8 cellular contexts compared by ENCODE assay signal in the genomic region with DNA sequence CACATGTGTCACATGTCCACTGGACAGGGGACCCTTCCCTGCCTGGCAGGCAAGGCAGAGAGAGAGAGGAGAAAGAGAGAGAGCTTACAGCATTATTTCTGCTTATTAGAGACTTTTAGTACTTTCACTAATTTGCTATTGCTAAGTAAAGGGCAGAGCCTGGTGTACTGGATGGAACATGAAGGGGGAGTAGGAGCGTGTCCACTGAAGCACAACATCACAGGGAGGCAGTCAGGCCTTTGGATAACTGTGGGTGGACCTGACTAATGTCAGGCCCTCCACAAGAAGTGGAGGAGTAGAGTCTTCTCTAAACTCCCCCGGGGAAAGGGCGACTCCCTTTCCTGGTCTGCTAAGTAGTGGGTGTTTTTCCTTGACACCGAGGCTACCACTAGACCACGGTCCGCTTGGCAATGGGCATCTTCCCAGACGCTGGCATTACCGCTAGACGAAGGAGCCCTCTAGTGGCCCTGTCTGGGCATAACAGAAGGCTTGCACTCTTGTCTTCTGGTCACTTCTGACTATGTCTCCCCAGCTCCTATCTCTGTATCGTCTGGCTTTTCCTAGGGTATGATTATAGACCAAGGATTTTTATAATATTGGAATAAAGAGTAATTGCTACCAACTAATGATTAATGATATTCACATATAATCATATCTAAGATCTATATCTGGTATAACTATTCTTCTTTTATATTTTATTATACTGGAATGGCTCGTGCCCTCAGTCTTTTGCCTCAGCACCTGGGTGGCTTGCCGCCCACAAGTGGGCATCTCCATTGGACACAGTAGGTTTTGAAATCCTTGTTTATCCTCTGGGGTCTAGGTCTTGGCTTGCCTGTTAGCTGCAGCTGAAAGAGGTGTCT. TPM values are rescaled to one million over a fixed set of nuclear protein-coding genes. Genes with fewer than 3 reads are reported as not detected.
DNase-seq lines count a peak whose midpoint lies in the region; ATAC-seq and TF ChIP-seq lines count a peak whose summit lies in the region.
"Not testable (repeated sequence)": the region's sequence is repeated elsewhere in the genome, so short reads cannot be mapped to it uniquely, and the experiment has no call there.

No MANE protein-coding gene starts in this region.

- 28 to 30% methylated on average over 12 of the region's 12 CpGs for whole genome bisulfite sequencing in GM23248 (ENCODE audit: low coverage in 1 of 2, low lambda C conversion rate in 2 of 2, missing lambda C conversion rate in 2 of 2), 2 experiments
- 44% methylated on average over 12 of the region's 12 CpGs for WGBS in esophagus muscularis mucosa
- WGBS in lung, 2 donors: 31 to 42% methylated on average over 12 of the region's 12 CpGs

- not testable (repeated sequence) for H4K20me1 ChIP-seq in GM23248 (ENCODE audit: insufficient read depth)

- H3K27ac ChIP-seq in GM23248; esophagus muscularis mucosa (replicated peaks in 1 of 4); lung (ENCODE audit: low read depth in 1 of 2, low read length in 1 of 2): not testable (repeated sequence)

- TF ChIP-seq POLR2A in esophagus muscularis mucosa (IDR thresholded peaks at IDR 0.05; ENCODE audit: low read depth): not testable (repeated sequence)

- H3K4me1 ChIP-seq in GM23248 (ENCODE audit: insufficient read depth); esophagus muscularis mucosa; lung (ENCODE audit: control insufficient read depth in 2 of 2, insufficient read depth in 2 of 2, low read length in 2 of 2): not testable (repeated sequence)

- not testable (repeated sequence) for H3K4me1 Mint-ChIP-seq in activated T-helper 1 cell treated with anti-CD3 and anti-CD28 coated beads, Interleukin-12 subunit alpha, Interleukin-12 subunit beta, Interleukin-2, Interleukin-4 antibody, amounts not matched to agents 30 ng/mL and 10 ng/mL and 1 ng/mL, durations not matched to agents 14 hours and 24 hours and 36 hours (ENCODE audit: low read depth)

- not testable (repeated sequence) for H3K9ac ChIP-seq in GM23248

- not testable (repeated sequence) for H3K4me3 ChIP-seq in GM23248, esophagus muscularis mucosa, lung

- not testable (repeated sequence) for H3K27me3 ChIP-seq in GM23248 (replicated peaks; ENCODE audit: insufficient read depth); lung (ENCODE audit: control insufficient read depth, insufficient read depth)
- H3K27me3 ChIP-seq in esophagus muscularis mucosa: peaks cover 0 to 21% (median 0%) of the 10 kb centered on the region in 4 donors

- TF ChIP-seq CTCF in esophagus muscularis mucosa (IDR thresholded peaks at IDR 0.05) (peak; percentile 65 to 80 (median 68)), lung (IDR thresholded peaks at IDR 0.05; ENCODE audit: control extremely low read depth, extremely low read depth) (peak; percentile 34)

- not testable (repeated sequence) for H3K9me3 ChIP-seq in GM23248 (ENCODE audit: low read depth); esophagus muscularis mucosa; lung (ENCODE audit: control insufficient read depth in 2 of 2, insufficient read depth in 1 of 2, low read length in 1 of 2)

- not testable (repeated sequence) for H3K36me3 Mint-ChIP-seq in activated T-helper 1 cell treated with anti-CD3 and anti-CD28 coated beads, Interleukin-12 subunit alpha, Interleukin-12 subunit beta, Interleukin-2, Interleukin-4 antibody, amounts not matched to agents 30 ng/mL and 10 ng/mL and 1 ng/mL, durations not matched to agents 14 hours and 24 hours and 36 hours (ENCODE audit: low read depth)

- not testable (repeated sequence) for H3K9me2 ChIP-seq in GM23248 (ENCODE audit: insufficient read depth)

- in situ Hi-C loops in GM23248 (cut with MboI): loop anchor here (25.0 kb wide), 1 partner anchor 310 kb away; a partner anchor contains a TSS

- not testable (repeated sequence) for H3F3A ChIP-seq in GM23248 (ENCODE audit: insufficient read depth)

- TF ChIP-seq EP300 in esophagus muscularis mucosa (IDR thresholded peaks at IDR 0.05): not testable (repeated sequence)

- ATAC-seq in lung (ENCODE audit: insufficient read depth, low FRiP score): not testable (repeated sequence)

- intact Hi-C loops in activated T-helper 1 cell treated with anti-CD3 and anti-CD28 coated beads, Interleukin-12 subunit alpha, Interleukin-12 subunit beta, Interleukin-2, Interleukin-4 antibody, amounts not matched to agents 30 ng/mL and 10 ng/mL and 1 ng/mL, durations not matched to agents 14 hours and 24 hours and 36 hours (cut with micrococcal nuclease): loop anchor here (2.0 kb wide), 1 partner anchor 170 kb away; no protein-coding TSS in a partner anchor
- intact Hi-C loops in esophagus muscularis mucosa (cut with DNase I): not testable (repeated sequence)

- H3K4me3 Mint-ChIP-seq in activated T-helper 1 cell treated with anti-CD3 and anti-CD28 coated beads, Interleukin-12 subunit alpha, Interleukin-12 subunit beta, Interleukin-2, Interleukin-4 antibody, amounts not matched to agents 30 ng/mL and 10 ng/mL and 1 ng/mL, durations not matched to agents 14 hours and 24 hours and 36 hours: not testable (repeated sequence)

- H3K27ac Mint-ChIP-seq in activated T-helper 1 cell treated with anti-CD3 and anti-CD28 coated beads, Interleukin-12 subunit alpha, Interleukin-12 subunit beta, Interleukin-2, Interleukin-4 antibody, amounts not matched to agents 30 ng/mL and 10 ng/mL and 1 ng/mL, durations not matched to agents 14 hours and 24 hours and 36 hours: not testable (repeated sequence)

- peak overlapping the region; percentile 60 for H2AFZ ChIP-seq in GM23248

- H3K9me3 Mint-ChIP-seq in activated T-helper 1 cell treated with anti-CD3 and anti-CD28 coated beads, Interleukin-12 subunit alpha, Interleukin-12 subunit beta, Interleukin-2, Interleukin-4 antibody, amounts not matched to agents 30 ng/mL and 10 ng/mL and 1 ng/mL, durations not matched to agents 14 hours and 24 hours and 36 hours: not testable (repeated sequence)

- H3K27me3 Mint-ChIP-seq in activated T-helper 1 cell treated with anti-CD3 and anti-CD28 coated beads, Interleukin-12 subunit alpha, Interleukin-12 subunit beta, Interleukin-2, Interleukin-4 antibody, amounts not matched to agents 30 ng/mL and 10 ng/mL and 1 ng/mL, durations not matched to agents 14 hours and 24 hours and 36 hours (ENCODE audit: insufficient read depth): not testable (repeated sequence)

- not testable (repeated sequence) for H3K36me3 ChIP-seq in GM23248 (ENCODE audit: low read depth); esophagus muscularis mucosa; lung (ENCODE audit: control insufficient read depth in 2 of 2, insufficient read depth in 2 of 2, low read length in 2 of 2)

- peak overlapping the region; percentile 14 for H3K4me2 ChIP-seq in GM23248 (ENCODE audit: unreplicated experiment)

- DNase-seq in AG20443 (ENCODE audit: low spot score) (peak; percentile 9), GM23248 (peak; percentile 86), NCI-H2029 (lab: John Stamatoyannopoulos, UW) (peak; percentile 37), SK-N-DZ (ENCODE audit: low spot score) (peak; percentile 22), lung (ENCODE audit: low spot score) (peak; percentile 39)
- peak; percentile 7 for DNase-seq in activated T-helper 1 cell treated with anti-CD3 and anti-CD28 coated beads, Interleukin-12 subunit alpha, Interleukin-12 subunit beta, Interleukin-2, Interleukin-4 antibody, amounts not matched to agents 30 ng/mL and 10 ng/mL and 1 ng/mL, durations not matched to agents 14 hours and 24 hours and 36 hours (ENCODE audit: low spot score)
- DNase-seq in esophagus muscularis mucosa (ENCODE audit: extremely low spot score): not testable (repeated sequence)
- peak; percentile 43 for DNase-seq in stimulated activated CD4-positive, alpha-beta T cell treated with anti-CD3 and anti-CD28 coated beads, Interleukin-1b, Interleukin-23, amount 100 ng/mL, for 48 hours

- not testable (repeated sequence) for H3K79me2 ChIP-seq in GM23248 (ENCODE audit: insufficient read depth)

RNA-seq across cellular contexts. Expression of a gene that starts 11.5 kb away (rescaled TPM):
- total RNA-seq in GM23248 (2014; rRNA removed; shearing (Covaris generic)): not detected in 2 replicates
- polyA plus RNA-seq in GM23248 (2016; fragmentation: Nextera tagmentation; extraction: Ambion mirVana): 0.95 and 1.7 TPM in 2 replicates
- not detected in 2 replicates for polyA plus RNA-seq in SK-N-DZ (2014; cell fraction: cytosol; rRNA removed)
- not detected in 2 replicates for polyA plus RNA-seq in SK-N-DZ (2014; cell fraction: nucleus; rRNA removed)
- total RNA-seq in activated T-helper 1 cell treated with anti-CD3 and anti-CD28 coated beads, Interleukin-12 subunit alpha, Interleukin-12 subunit beta, Interleukin-2, Interleukin-4 antibody, amounts not matched to agents 30 ng/mL and 10 ng/mL and 1 ng/mL, durations not matched to agents 14 hours and 24 hours and 36 hours: not detected in 2 replicates
- not detected for total RNA-seq in esophagus muscularis mucosa
- not detected for total RNA-seq in lung
- polyA plus RNA-seq in lung: not detected

RNA-seq across cellular contexts. Expression of a gene that starts 36.7 kb away (rescaled TPM):
- not detected in 2 replicates for total RNA-seq in GM23248 (2014; rRNA removed; shearing (Covaris generic))
- polyA plus RNA-seq in GM23248 (2016; fragmentation: Nextera tagmentation; extraction: Ambion mirVana) (0.10 TPM in 1 of 2 replicates, not detected in the other), lung (not detected)
- not detected in 2 replicates for polyA plus RNA-seq in SK-N-DZ (2014; cell fraction: cytosol; rRNA removed)
- not detected in 2 replicates for polyA plus RNA-seq in SK-N-DZ (2014; cell fraction: nucleus; rRNA removed)
- not detected in 2 replicates for total RNA-seq in activated T-helper 1 cell treated with anti-CD3 and anti-CD28 coated beads, Interleukin-12 subunit alpha, Interleukin-12 subunit beta, Interleukin-2, Interleukin-4 antibody, amounts not matched to agents 30 ng/mL and 10 ng/mL and 1 ng/mL, durations not matched to agents 14 hours and 24 hours and 36 hours
- total RNA-seq in esophagus muscularis mucosa (not detected), lung (not detected)
